ENCODE assay signal across 35 cellular contexts in genomic region chr10:44343836-44344235, GRCh38. TPM values are rescaled to one million over a fixed set of nuclear protein-coding genes. Genes with fewer than 3 reads are reported as not detected.
DNase-seq lines count a peak whose midpoint lies in the region; ATAC-seq and TF ChIP-seq lines count a peak whose summit lies in the region.
"Had no signal": no experiment of that assay in that cellular context is flagged by ENCODE, and none has a peak within 500 bp of the region (broad histone marks: within the 10 kb centered on the region; RNA-seq: fewer than 3 reads in every experiment).

No MANE protein-coding gene starts in this region.

- DNase-seq in cardiac septum (ENCODE audit: low spot score), result peak; percentile 49
- no peak for DNase-seq in left ventricle myocardium inferior
- peak; percentile 57 to 76 (median 60) for DNase-seq in body of pancreas
- peak; percentile 23 for DNase-seq in medulla oblongata (ENCODE audit: extremely low spot score)
- no peak for DNase-seq in C1 segment of cervical spinal cord (lab: John Stamatoyannopoulos, UW)
- no peak for DNase-seq in activated effector memory CD4-positive, alpha-beta T cell treated with Interleukin-2 at 50 U/mL for 16 hours
- DNase-seq in superior temporal gyrus (ENCODE audit: extremely low spot score), result no peak
- DNase-seq: activated CD4-positive, alpha-beta T cell treated with anti-CD3 and anti-CD28 coated beads for 36 hours; activated gamma-delta T cell treated with Interleukin-2 at 50 U/mL for 16 hours; activated naive CD8-positive, alpha-beta T cell treated with anti-CD3 and anti-CD28 coated beads, Interleukin-2, amount 10 ng/mL, durations not matched to agents 7 days and 5 days; activated T-cell treated with anti-CD3 and anti-CD28 coated beads, Interleukin-2, amount 50 U/mL, for 4 hours; CD4-positive, alpha-beta memory T cell; EL; glutamatergic neuron; H7; Kasumi-1; kidney; lower lobe of right lung; NCI-H146; NCI-H2107; NCI-H345; NCI-H69; retina; SHP77; small intestine; stimulated activated naive CD4-positive, alpha-beta T cell; upper lobe of right lung had no signal

- H3K27me3 ChIP-seq in left ventricle myocardium inferior (ENCODE audit: low read depth) (no peaks in the 10 kb centered on the region), body of pancreas (no peaks in the 10 kb centered on the region)
- H3K27me3 ChIP-seq: ascending aorta, cardiac muscle cell, upper lobe of right lung had no signal

- peaks cover 7% of the 10 kb centered on the region for H3K36me3 ChIP-seq in left ventricle myocardium inferior
- no peaks in the 10 kb centered on the region for H3K36me3 ChIP-seq in body of pancreas (replicated peaks in 1 of 2; ENCODE audit: insufficient read depth in 1 of 2, low read depth in 2 of 2)
- H3K36me3 ChIP-seq: ascending aorta, cardiac muscle cell, lower lobe of right lung, upper lobe of right lung had no signal

- WGBS in body of pancreas, 2 donors, result 53 to 58% methylated on average over 2 to 3 of the region's 3 CpGs

- intact Hi-C loops in cardiac septum (cut with DNase I) (no loop called here), left ventricle myocardium inferior (cut with micrococcal nuclease) (no loop called here), body of pancreas (cut with DNase I) (no loop called here)

- H3K4me1 ChIP-seq in left ventricle myocardium inferior (no peaks in the 10 kb centered on the region), body of pancreas (no peaks in the 10 kb centered on the region)
- H3K4me1 ChIP-seq: ascending aorta, lower lobe of right lung, upper lobe of right lung had no signal

- H3K9me3 ChIP-seq in left ventricle myocardium inferior (replicated peaks) (no peaks in the 10 kb centered on the region), body of pancreas (no peaks in the 10 kb centered on the region)
- H3K9me3 ChIP-seq: ascending aorta, lower lobe of right lung, upper lobe of right lung had no signal

- H3K4me3 ChIP-seq in left ventricle myocardium inferior (no peak overlapping the region), body of pancreas (no peak overlapping the region)
- H3K4me3 ChIP-seq: ascending aorta, cardiac muscle cell, lower lobe of right lung, upper lobe of right lung had no signal

- H3K27ac ChIP-seq in left ventricle myocardium inferior (replicated peaks), result no peak overlapping the region
- no peak overlapping the region for H3K27ac ChIP-seq in body of pancreas
- H3K27ac ChIP-seq: ascending aorta, cardiac muscle cell, HL-60, lower lobe of right lung, upper lobe of right lung had no signal

- ATAC-seq in body of pancreas (peak; percentile 74), GM19328 (IDR thresholded peaks at IDR 0.05; ENCODE audit: unreplicated experiment) (no peak)
- ATAC-seq: activated CD4-positive, alpha-beta T cell treated with anti-CD3 and anti-CD28 coated beads for 36 hours; activated T-cell treated with anti-CD3 and anti-CD28 coated beads, Interleukin-2, amount 50 U/mL, for 4 hours; esophagus mucosa; lower lobe of right lung; natural killer cell treated with Interleukin-12 subunit alpha and Interleukin-12 subunit beta and Interleukin-15 and Interleukin-18, amount 100 ng/mL, for 72 hours; Panc1; upper lobe of right lung had no signal

- TF ChIP-seq POLR2A in body of pancreas (IDR thresholded peaks at IDR 0.05), result no peak

- TF ChIP-seq CTCF in left ventricle myocardium inferior (IDR thresholded peaks at IDR 0.05; ENCODE audit: borderline replicate concordance), result no peak
- peak in 6 of 7 experiments; percentile 7 to 60 (median 46) for TF ChIP-seq CTCF in body of pancreas (IDR thresholded peaks at IDR 0.05)

RNA-seq across cellular contexts. Expression of gene CXCL12, which starts 41.1 kb away (rescaled TPM):
- total RNA-seq in cardiac septum, result 121 TPM
- 130 TPM for total RNA-seq in left ventricle myocardium inferior
- 100 to 1,000 TPM in 1 of 2 donors, 10 to 100 TPM in 1; 93.7 to 158 TPM for total RNA-seq in body of pancreas
- total RNA-seq: activated CD4-positive, alpha-beta T cell treated with anti-CD3 and anti-CD28 coated beads for 36 hours; activated naive CD8-positive, alpha-beta T cell treated with anti-CD3 and anti-CD28 coated beads, Interleukin-2, amount 10 ng/mL, durations not matched to agents 7 days and 5 days; CD4-positive, alpha-beta memory T cell; T-helper 2 cell treated with Interferon-gamma antibody and Interleukin-4, amounts not matched to agents 100 ng/mL and 5 ng/mL, for 36 hours had no signal

Comparison
In these comparisons a context has a peak if more than half of its experiments do, and no peak if none do; other contexts are left out.
1. DNase-seq: peak in cardiac septum (single experiment), body of pancreas (4 of 4) and medulla oblongata (single experiment); none in left ventricle myocardium inferior (single experiment), C1 segment of cervical spinal cord (0 of 14), activated effector memory CD4-positive, alpha-beta T cell treated with Interleukin-2 at 50 U/mL for 16 hours (single experiment) and superior temporal gyrus (single experiment).